In the genomic region with DNA sequence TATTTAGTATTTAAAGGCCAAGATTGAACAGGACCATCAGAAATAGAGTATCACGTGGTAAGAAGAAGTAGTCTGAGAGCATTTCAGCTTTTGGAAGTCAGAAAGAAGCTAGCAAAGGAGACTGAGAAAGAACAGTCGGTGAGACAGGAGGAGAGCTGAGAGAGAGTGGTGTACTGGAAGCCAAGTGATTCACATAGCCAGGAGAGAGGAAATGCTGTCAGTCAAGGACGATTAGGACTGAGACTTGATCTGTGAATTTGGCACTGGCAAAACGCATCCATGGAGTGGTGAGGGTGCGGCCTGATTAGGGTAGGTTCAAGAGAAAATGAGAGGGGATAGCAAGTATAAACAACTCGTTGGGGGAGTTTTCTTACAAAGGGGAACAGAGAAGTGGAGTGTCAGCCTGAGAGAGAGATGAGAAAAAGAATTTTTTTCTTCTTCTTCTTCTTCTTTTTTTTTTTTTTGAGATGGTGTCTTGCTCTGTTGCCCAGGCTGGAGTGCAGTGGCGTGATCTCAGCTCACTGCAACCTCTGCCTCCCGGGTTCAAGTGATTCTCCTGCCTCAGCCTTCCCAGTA, we compare ENCODE assay signal across 18 cellular contexts. TPM values are rescaled to one million over a fixed set of nuclear protein-coding genes. Genes with fewer than 3 reads are reported as not detected.
DNase-seq lines count a peak whose midpoint lies in the region; ATAC-seq, FAIRE-seq and TF ChIP-seq lines count a peak whose summit lies in the region.
"Had no signal": no experiment of that assay in that cellular context is flagged by ENCODE, and none has a peak within 500 bp of the region (broad histone marks: within the 10 kb centered on the region; RNA-seq: fewer than 3 reads in every experiment).

No MANE protein-coding gene starts in this region.

- H4K20me1 ChIP-seq in HepG2 (ENCODE audit: insufficient read depth, low read length): no peaks in the 10 kb centered on the region

- H3K4me2 ChIP-seq in HepG2 (ENCODE audit: low read depth, low read length): no peak overlapping the region

- H3K4me1 ChIP-seq in right atrium auricular region (no peaks in the 10 kb centered on the region), HepG2 (ENCODE audit: insufficient read depth, low read length) (peaks cover 8% of the 10 kb centered on the region)
- H3K4me1 ChIP-seq: transverse colon had no signal

- H3K27me3 Mint-ChIP-seq in activated T-helper 1 cell treated with anti-CD3 and anti-CD28 coated beads, Interleukin-12 subunit alpha, Interleukin-12 subunit beta, Interleukin-2, Interleukin-4 antibody, amounts not matched to agents 30 ng/mL and 10 ng/mL and 1 ng/mL, durations not matched to agents 14 hours and 24 hours and 36 hours (ENCODE audit: insufficient read depth): no peaks in the 10 kb centered on the region
- no peaks in the 10 kb centered on the region for H3K27me3 Mint-ChIP-seq in stimulated activated naive B cell treated with anti-CD40 and anti-IgM and Interleukin-4, amounts not matched to agents 10 μg/mL and 1 μg/mL and 100 μg/mL, for 72 hours
- H3K27me3 Mint-ChIP-seq: progenitor cell of endocrine pancreas had no signal

- intact Hi-C loops in left ventricle myocardium superior (cut with micrococcal nuclease) (no loop called here), HepG2 (cut with micrococcal nuclease; ENCODE audit: unreplicated experiment) (loop anchor here (10.0 kb wide), 1 partner anchor 50 kb away; no protein-coding TSS in a partner anchor)
- intact Hi-C loops in activated T-helper 1 cell treated with anti-CD3 and anti-CD28 coated beads, Interleukin-12 subunit alpha, Interleukin-12 subunit beta, Interleukin-2, Interleukin-4 antibody, amounts not matched to agents 30 ng/mL and 10 ng/mL and 1 ng/mL, durations not matched to agents 14 hours and 24 hours and 36 hours (cut with micrococcal nuclease): no loop called here

- no peak overlapping the region for H3K9ac ChIP-seq in HepG2 (ENCODE audit: insufficient read depth, low read depth, low read length)

- H3K27ac ChIP-seq in right atrium auricular region (peak overlapping the region in 1 of 2 donors; percentile 49), HepG2 (ENCODE audit: extremely low read length, insufficient read depth, low read length) (no peak overlapping the region)
- H3K27ac ChIP-seq: transverse colon had no signal

- H3K27me3 ChIP-seq in right atrium auricular region (no peaks in the 10 kb centered on the region), HepG2 (ENCODE audit: control insufficient read depth in 1 of 2, insufficient read depth in 2 of 2, low read length in 2 of 2) (no peaks in the 10 kb centered on the region)
- H3K27me3 ChIP-seq: transverse colon had no signal

- in situ Hi-C loops in HepG2 (cut with HindIII; ENCODE audit: extremely low pct_ligation_motif_present, low pct_unique_long_range_greater_than_20kb): no loop called here

- H3K4me3 ChIP-seq in right atrium auricular region: no peak overlapping the region
- H3K4me3 ChIP-seq in HepG2 (replicated peaks in 1 of 3; ENCODE audit: insufficient read depth in 1 of 3, low read depth in 2 of 3, low read length in 3 of 3): no peak overlapping the region
- H3K4me3 ChIP-seq: transverse colon had no signal

- peaks cover 72% of the 10 kb centered on the region for H3K36me3 Mint-ChIP-seq in activated T-helper 1 cell treated with anti-CD3 and anti-CD28 coated beads, Interleukin-12 subunit alpha, Interleukin-12 subunit beta, Interleukin-2, Interleukin-4 antibody, amounts not matched to agents 30 ng/mL and 10 ng/mL and 1 ng/mL, durations not matched to agents 14 hours and 24 hours and 36 hours (ENCODE audit: low read depth)
- peaks cover 65 to 75% of the 10 kb centered on the region in 2 donors for H3K36me3 Mint-ChIP-seq in stimulated activated naive B cell treated with anti-CD40 and anti-IgM and Interleukin-4, amounts not matched to agents 10 μg/mL and 1 μg/mL and 100 μg/mL, for 72 hours

- H3K36me3 ChIP-seq in right atrium auricular region (peaks cover 94% of the 10 kb centered on the region), HepG2 (replicated peaks in 1 of 2; ENCODE audit: control insufficient read depth in 1 of 2, insufficient read depth in 2 of 2, low read length in 2 of 2) (peaks cover 35 to 90% of the 10 kb centered on the region in 2 experiments)

- TF ChIP-seq RAD21 in HepG2 (CRISPR knock-in tag; IDR thresholded peaks at IDR 0.05): no peak

- H3K27ac Mint-ChIP-seq in activated T-helper 1 cell treated with anti-CD3 and anti-CD28 coated beads, Interleukin-12 subunit alpha, Interleukin-12 subunit beta, Interleukin-2, Interleukin-4 antibody, amounts not matched to agents 30 ng/mL and 10 ng/mL and 1 ng/mL, durations not matched to agents 14 hours and 24 hours and 36 hours: peak overlapping the region; percentile 54
- peak overlapping the region; percentile 72 for H3K27ac Mint-ChIP-seq in stimulated activated naive B cell treated with anti-CD40 and anti-IgM and Interleukin-4, amounts not matched to agents 10 μg/mL and 1 μg/mL and 100 μg/mL, for 72 hours
- H3K27ac Mint-ChIP-seq: progenitor cell of endocrine pancreas had no signal

- CTCF ChIA-PET in HepG2 (lab: Yijun Ruan, JAX; ENCODE audit: low intra/inter-chr PET ratio, low total read pairs): no interaction called here

- TF ChIP-seq EP300 in HepG2 (IDR thresholded peaks at IDR 0.05; ENCODE audit: low read depth in 2 of 2, low read length in 2 of 2) (no peak), HepG2 (CRISPR knock-in tag; IDR thresholded peaks at IDR 0.05; ENCODE audit: borderline replicate concordance) (no peak)

- peak; percentile 32 for ATAC-seq in left ventricle myocardium superior
- no peak for ATAC-seq in HepG2
- ATAC-seq in stimulated activated naive B cell treated with anti-CD40 and anti-IgM and Interleukin-4, amounts not matched to agents 10 μg/mL and 1 μg/mL and 100 μg/mL, for 72 hours (replicated peaks): peak; percentile 54 to 65

- TF ChIP-seq POLR2A in HepG2 (IDR thresholded peaks at IDR 0.05; ENCODE audit: insufficient read depth in 1 of 2, low read depth in 2 of 2, low read length in 2 of 2) (no peak), H54 (IDR thresholded peaks at IDR 0.05; ENCODE audit: low read depth, low read length) (no peak)

- peaks cover 10 to 23% of the 10 kb centered on the region in 2 donors for H3K9me3 ChIP-seq in right atrium auricular region
- peaks cover 31% of the 10 kb centered on the region for H3K9me3 ChIP-seq in HepG2 (ENCODE audit: low read length)

- 97% methylated on average over 8 of the region's 8 CpGs for WGBS in HepG2 (ENCODE audit: low lambda C conversion rate)

- peaks cover 41% of the 10 kb centered on the region for H3K9me3 Mint-ChIP-seq in activated T-helper 1 cell treated with anti-CD3 and anti-CD28 coated beads, Interleukin-12 subunit alpha, Interleukin-12 subunit beta, Interleukin-2, Interleukin-4 antibody, amounts not matched to agents 30 ng/mL and 10 ng/mL and 1 ng/mL, durations not matched to agents 14 hours and 24 hours and 36 hours
- peaks cover 25 to 27% of the 10 kb centered on the region in 2 donors for H3K9me3 Mint-ChIP-seq in stimulated activated naive B cell treated with anti-CD40 and anti-IgM and Interleukin-4, amounts not matched to agents 10 μg/mL and 1 μg/mL and 100 μg/mL, for 72 hours

- TF ChIP-seq CTCF in right atrium auricular region (IDR thresholded peaks at IDR 0.05) (no peak), HepG2 (CRISPR knock-in tag; IDR thresholded peaks at IDR 0.05) (no peak), D721Med (IDR thresholded peaks at IDR 0.05; ENCODE audit: insufficient read depth, missing control alignments) (no peak)

- DNase-seq in left ventricle myocardium superior (no peak), right atrium auricular region (ENCODE audit: low spot score) (no peak), HepG2 (ENCODE audit: low spot score) (no peak), D721Med (ENCODE audit: insufficient read length, low spot score) (no peak), H54 (ENCODE audit: insufficient read length, low spot score) (no peak)
- DNase-seq in activated T-helper 1 cell treated with anti-CD3 and anti-CD28 coated beads, Interleukin-12 subunit alpha, Interleukin-12 subunit beta, Interleukin-2, Interleukin-4 antibody, amounts not matched to agents 30 ng/mL and 10 ng/mL and 1 ng/mL, durations not matched to agents 14 hours and 24 hours and 36 hours (ENCODE audit: low spot score): no peak
- DNase-seq in stimulated activated naive B cell treated with anti-CD40 and anti-IgM and Interleukin-4, amounts not matched to agents 10 μg/mL and 1 μg/mL and 100 μg/mL, for 72 hours: no peak
- DNase-seq: activated CD8-positive, alpha-beta memory T cell treated with anti-CD3 and anti-CD28 coated beads, Interleukin-2, amount 50 U/mL, for 48 hours; AML-193; amniotic stem cell; IMR-90; NCI-H2029; NCI-H524; stimulated activated CD4-positive, alpha-beta T cell treated with anti-CD3 and anti-CD28 coated beads, Interleukin-12 subunit alpha, Interleukin-12 subunit beta, amount 100 ng/mL, for 4 hours; stimulated activated naive CD4-positive, alpha-beta T cell; transverse colon had no signal

- no peak overlapping the region for H2AFZ ChIP-seq in HepG2 (ENCODE audit: low read length)

- no TSS peak for BruUV-seq in HepG2 (replicated peaks; lab: Mats Ljungman, UMichigan)

- H3K4me3 Mint-ChIP-seq in activated T-helper 1 cell treated with anti-CD3 and anti-CD28 coated beads, Interleukin-12 subunit alpha, Interleukin-12 subunit beta, Interleukin-2, Interleukin-4 antibody, amounts not matched to agents 30 ng/mL and 10 ng/mL and 1 ng/mL, durations not matched to agents 14 hours and 24 hours and 36 hours: no peak overlapping the region
- no peak overlapping the region for H3K4me3 Mint-ChIP-seq in stimulated activated naive B cell treated with anti-CD40 and anti-IgM and Interleukin-4, amounts not matched to agents 10 μg/mL and 1 μg/mL and 100 μg/mL, for 72 hours

- POLR2A ChIA-PET in HepG2 (lab: Yijun Ruan, JAX): interaction anchor here (1.4 kb wide), 1 partner anchor 11 kb away, joined by 3 read pairs; no protein-coding TSS in a partner anchor

- no peak for FAIRE-seq in HepG2 (lab: Jason Lieb, UNC)
- FAIRE-seq in D721Med (lab: Jason Lieb, UNC): no peak
- FAIRE-seq in H54 (lab: Jason Lieb, UNC): no peak
- FAIRE-seq: H1 had no signal

- peaks cover 2% of the 10 kb centered on the region for H3K79me2 ChIP-seq in HepG2 (ENCODE audit: insufficient read depth, low read length)

- peaks cover 13% of the 10 kb centered on the region for H3K4me1 Mint-ChIP-seq in activated T-helper 1 cell treated with anti-CD3 and anti-CD28 coated beads, Interleukin-12 subunit alpha, Interleukin-12 subunit beta, Interleukin-2, Interleukin-4 antibody, amounts not matched to agents 30 ng/mL and 10 ng/mL and 1 ng/mL, durations not matched to agents 14 hours and 24 hours and 36 hours (ENCODE audit: low read depth)
- peaks cover 8 to 20% of the 10 kb centered on the region in 2 donors for H3K4me1 Mint-ChIP-seq in stimulated activated naive B cell treated with anti-CD40 and anti-IgM and Interleukin-4, amounts not matched to agents 10 μg/mL and 1 μg/mL and 100 μg/mL, for 72 hours

RNA-seq across cellular contexts. Expression of a gene that starts 44.9 kb away (rescaled TPM):
- total RNA-seq in left ventricle myocardium superior (57.2 TPM), right atrium auricular region (10 to 100 TPM; 31.1 to 37.9 TPM), HepG2 (2016; rRNA removed; fragmentation: Illumina TruSeq; extraction: Trizol) (47.3 and 54.1 TPM in 2 replicates)
- 102 and 104 TPM in 2 replicates for total RNA-seq in activated T-helper 1 cell treated with anti-CD3 and anti-CD28 coated beads, Interleukin-12 subunit alpha, Interleukin-12 subunit beta, Interleukin-2, Interleukin-4 antibody, amounts not matched to agents 30 ng/mL and 10 ng/mL and 1 ng/mL, durations not matched to agents 14 hours and 24 hours and 36 hours
- 130 and 158 TPM in 2 replicates for total RNA-seq in HepG2 (2016; cell fraction: cytosol; rRNA removed; fragmentation: Illumina TruSeq; extraction: Trizol; ENCODE audit: low read depth)
- 50.1 and 51.1 TPM in 2 replicates for total RNA-seq in HepG2 (2016; cell fraction: insoluble cytoplasmic fraction; rRNA removed; fragmentation: Illumina TruSeq; extraction: Trizol)
- 43.6 and 53.4 TPM in 2 replicates for total RNA-seq in HepG2 (2016; cell fraction: membrane; rRNA removed; fragmentation: Illumina TruSeq; extraction: Trizol)
- 176 and 185 TPM in 2 replicates for total RNA-seq in HepG2 (2016; cell fraction: nucleus; rRNA removed; fragmentation: Illumina TruSeq; extraction: Trizol)
- 54.0 and 71.7 TPM in 2 replicates for polyA plus RNA-seq in HepG2 (2011; rRNA removed)
- polyA plus RNA-seq in HepG2 (2011; cell fraction: cytosol; rRNA removed): 36.6 and 46.4 TPM in 2 replicates
- polyA plus RNA-seq in HepG2 (2011; cell fraction: nucleus; rRNA removed): 160 and 205 TPM in 2 replicates
- polyA plus RNA-seq in HepG2 (2012): 51.4 and 60.1 TPM in 2 replicates
- 2.6 and 2.7 TPM in 2 replicates for polyA plus RNA-seq in HepG2 (2016; cell fraction: cytosol; fragmentation: Illumina TruSeq; extraction: Trizol; ENCODE audit: low read depth)
- 33.4 and 39.2 TPM in 2 replicates for polyA plus RNA-seq in HepG2 (2016; cell fraction: insoluble cytoplasmic fraction; fragmentation: Illumina TruSeq; extraction: Trizol; ENCODE audit: low read depth)
- 5.7 and 7.2 TPM in 2 replicates for polyA plus RNA-seq in HepG2 (2016; cell fraction: membrane; fragmentation: Illumina TruSeq; extraction: Trizol; ENCODE audit: low read depth)
- 104 and 120 TPM in 2 replicates for polyA plus RNA-seq in HepG2 (2016; cell fraction: nucleus; fragmentation: Illumina TruSeq; extraction: Trizol; ENCODE audit: insufficient read depth, low read depth)
- polyA minus RNA-seq in HepG2 (2011; rRNA and poly(A)+ RNA removed; ENCODE audit: low replicate concordance): 70.2 and 75.7 TPM in 2 replicates
- polyA minus RNA-seq in HepG2 (2011; cell fraction: cytosol; rRNA and poly(A)+ RNA removed): 53.5 and 70.4 TPM in 2 replicates
- 605 and 632 TPM in 2 replicates for polyA minus RNA-seq in HepG2 (2011; cell fraction: nucleus; rRNA and poly(A)+ RNA removed)
